ENCODE assay signal across 22 cellular contexts in genomic region chr10:29099001-29099400, GRCh38.
A peak's percentile ranks its signal among the peaks of the same experiment; 100 is the strongest.
DNase-seq lines count a peak whose midpoint lies in the region; FAIRE-seq and TF ChIP-seq lines count a peak whose summit lies in the region.
"Had no signal": no experiment of that assay in that cellular context is flagged by ENCODE, and none has a peak within 500 bp of the region (broad histone marks: within the 10 kb centered on the region; RNA-seq: fewer than 3 reads in every experiment).

No MANE protein-coding gene starts in this region.

- no peaks in the 10 kb centered on the region for H3K36me3 Mint-ChIP-seq in Caco-2 (ENCODE audit: insufficient read depth, unreplicated experiment)
- H3K36me3 Mint-ChIP-seq in mesothelial cell of epicardium, result peaks cover 1% of the 10 kb centered on the region
- H3K36me3 Mint-ChIP-seq in activated CD4-positive, alpha-beta T cell treated with anti-CD3 and anti-CD28 coated beads, Interleukin-2, amount 10 ng/mL, durations not matched to agents 7 days and 5 days (ENCODE audit: low read depth), result no peaks in the 10 kb centered on the region
- H3K36me3 Mint-ChIP-seq: CD4-positive, CD25-positive, alpha-beta regulatory T cell had no signal

- peak in 1 of 2 experiments; percentile 36 for DNase-seq in Caco-2
- DNase-seq in DMS53 treated with DMSO at 0.1 percent for 48 hours (lab: John Stamatoyannopoulos, UW; ENCODE audit: unreplicated experiment), result peak; percentile 11
- peak; percentile 43 for DNase-seq in bronchial epithelial cell (ENCODE audit: low read depth)
- no peak for DNase-seq in mesothelial cell of epicardium (ENCODE audit: low spot score in 2 of 2, unreplicated experiment in 2 of 2)
- no peak for DNase-seq in mucosa of gallbladder (ENCODE audit: low spot score)
- DNase-seq in activated CD4-positive, alpha-beta T cell treated with anti-CD3 and anti-CD28 coated beads, Interleukin-2, amount 10 ng/mL, durations not matched to agents 7 days and 5 days, result no peak
- DNase-seq in NCI-H510A treated with DMSO at 0.1 percent for 48 hours (lab: John Stamatoyannopoulos, UW), result no peak
- DNase-seq: CD4-positive, CD25-positive, alpha-beta regulatory T cell; COR-L47; DMS153; HCEC 1CT; NCI-H1105 treated with DMSO at 0.1 percent for 48 hours; NCI-H1694; NCI-H2081 treated with DMSO at 0.1 percent for 48 hours; NCI-H226; NCI-H524 treated with DMSO at 0.1 percent for 48 hours; Right ventricle myocardium superior; T-helper 1 cell had no signal

- H3K4me1 Mint-ChIP-seq in Caco-2 (ENCODE audit: low read depth, unreplicated experiment) (peaks cover 46% of the 10 kb centered on the region), mesothelial cell of epicardium (peaks cover 41% of the 10 kb centered on the region)
- no peaks in the 10 kb centered on the region for H3K4me1 Mint-ChIP-seq in activated CD4-positive, alpha-beta T cell treated with anti-CD3 and anti-CD28 coated beads, Interleukin-2, amount 10 ng/mL, durations not matched to agents 7 days and 5 days
- H3K4me1 Mint-ChIP-seq: B cell; CD4-positive, CD25-positive, alpha-beta regulatory T cell had no signal

- 0 out of 2 replicates have a peak, but pooled peaks cover 6% of the 10 kb centered on the region for H3K9me3 ChIP-seq in Caco-2

- H3K4me3 ChIP-seq in Caco-2 (ENCODE audit: low read depth, low read length), result no peak overlapping the region
- no peak overlapping the region for H3K4me3 ChIP-seq in bronchial epithelial cell (ENCODE audit: low read depth, low read length)
- H3K4me3 ChIP-seq: GM23338 had no signal

- no peak for FAIRE-seq in bronchial epithelial cell (lab: Jason Lieb, UNC)
- FAIRE-seq: GM12891, RCC 7860 had no signal

- H3K27me3 ChIP-seq in Caco-2 (replicated peaks; ENCODE audit: control insufficient read depth, insufficient read depth, low read length), result no peaks in the 10 kb centered on the region
- no peaks in the 10 kb centered on the region for H3K27me3 ChIP-seq in bronchial epithelial cell (ENCODE audit: control insufficient read depth, insufficient read depth, low read length)

- POLR2A ChIA-PET in Caco-2 (lab: Charles Lee), result no interaction called here
- POLR2A ChIA-PET in activated CD4-positive, alpha-beta T cell treated with anti-CD3 and anti-CD28 coated beads, Interleukin-2, amount 10 ng/mL, durations not matched to agents 7 days and 5 days (lab: Charles Lee), result no interaction called here

- H3K27me3 Mint-ChIP-seq in Caco-2 (ENCODE audit: insufficient read depth, unreplicated experiment) (no peaks in the 10 kb centered on the region), mesothelial cell of epicardium (ENCODE audit: low read depth) (no peaks in the 10 kb centered on the region)
- peaks cover 9% of the 10 kb centered on the region for H3K27me3 Mint-ChIP-seq in activated CD4-positive, alpha-beta T cell treated with anti-CD3 and anti-CD28 coated beads, Interleukin-2, amount 10 ng/mL, durations not matched to agents 7 days and 5 days

- no TSS peak for BruUV-seq in Caco-2 (replicated peaks; lab: Mats Ljungman, UMichigan)

- TF ChIP-seq CTCF in Caco-2 (IDR thresholded peaks at IDR 0.05; ENCODE audit: insufficient read depth in 1 of 2, low read depth in 1 of 2, low read length in 1 of 2, severe bottlenecking in 1 of 2, unreplicated experiment in 1 of 2) (no peak), bronchial epithelial cell (IDR thresholded peaks at IDR 0.05; ENCODE audit: insufficient read depth, low read length, severe bottlenecking) (no peak), mesothelial cell of epicardium (IDR thresholded peaks at IDR 0.05; ENCODE audit: unreplicated experiment) (no peak)

- H3K4me3 Mint-ChIP-seq in Caco-2 (ENCODE audit: unreplicated experiment) (no peak overlapping the region), mesothelial cell of epicardium (no peak overlapping the region)
- H3K4me3 Mint-ChIP-seq in activated CD4-positive, alpha-beta T cell treated with anti-CD3 and anti-CD28 coated beads, Interleukin-2, amount 10 ng/mL, durations not matched to agents 7 days and 5 days, result no peak overlapping the region
- H3K4me3 Mint-ChIP-seq: B cell; CD4-positive, CD25-positive, alpha-beta regulatory T cell; GM23338 had no signal

- CTCF ChIA-PET in Caco-2 (lab: Charles Lee), result no interaction called here
- CTCF ChIA-PET in activated CD4-positive, alpha-beta T cell treated with anti-CD3 and anti-CD28 coated beads, Interleukin-2, amount 10 ng/mL, durations not matched to agents 7 days and 5 days (lab: Charles Lee), result no interaction called here

- H3K36me3 ChIP-seq in Caco-2 (ENCODE audit: control insufficient read depth, insufficient read depth, low read length) (no peaks in the 10 kb centered on the region; the same call in 1 of the 2 replicates), bronchial epithelial cell (ENCODE audit: control insufficient read depth, insufficient read depth, low read length) (no peaks in the 10 kb centered on the region)

- peak overlapping the region; percentile 87 for H3K27ac Mint-ChIP-seq in Caco-2 (ENCODE audit: unreplicated experiment)
- peak overlapping the region; percentile 57 for H3K27ac Mint-ChIP-seq in mesothelial cell of epicardium
- H3K27ac Mint-ChIP-seq in activated CD4-positive, alpha-beta T cell treated with anti-CD3 and anti-CD28 coated beads, Interleukin-2, amount 10 ng/mL, durations not matched to agents 7 days and 5 days, result no peak overlapping the region
- H3K27ac Mint-ChIP-seq: B cell, GM23338 had no signal

- intact Hi-C loops in Caco-2 (cut with micrococcal nuclease; ENCODE audit: unreplicated experiment), result no loop called here

- peaks cover 37% of the 10 kb centered on the region for H3K4me1 ChIP-seq in Caco-2

- H3K9me3 Mint-ChIP-seq in Caco-2 (ENCODE audit: unreplicated experiment), result peaks cover 4% of the 10 kb centered on the region
- H3K9me3 Mint-ChIP-seq in mesothelial cell of epicardium, result peaks cover 1% of the 10 kb centered on the region
- no peaks in the 10 kb centered on the region for H3K9me3 Mint-ChIP-seq in activated CD4-positive, alpha-beta T cell treated with anti-CD3 and anti-CD28 coated beads, Interleukin-2, amount 10 ng/mL, durations not matched to agents 7 days and 5 days

Comparison
In these comparisons a context has a peak if more than half of its experiments do, and no peak if none do; other contexts are left out.
1. DNase-seq: peak in DMS53 treated with DMSO at 0.1 percent for 48 hours (single experiment) and bronchial epithelial cell (single experiment); none in mesothelial cell of epicardium (0 of 2), mucosa of gallbladder (single experiment), activated CD4-positive, alpha-beta T cell treated with anti-CD3 and anti-CD28 coated beads, Interleukin-2, amount 10 ng/mL, durations not matched to agents 7 days and 5 days (single experiment) and NCI-H510A treated with DMSO at 0.1 percent for 48 hours (single experiment).